ENCODE assay signal across 1 cellular context in the genomic region with DNA sequence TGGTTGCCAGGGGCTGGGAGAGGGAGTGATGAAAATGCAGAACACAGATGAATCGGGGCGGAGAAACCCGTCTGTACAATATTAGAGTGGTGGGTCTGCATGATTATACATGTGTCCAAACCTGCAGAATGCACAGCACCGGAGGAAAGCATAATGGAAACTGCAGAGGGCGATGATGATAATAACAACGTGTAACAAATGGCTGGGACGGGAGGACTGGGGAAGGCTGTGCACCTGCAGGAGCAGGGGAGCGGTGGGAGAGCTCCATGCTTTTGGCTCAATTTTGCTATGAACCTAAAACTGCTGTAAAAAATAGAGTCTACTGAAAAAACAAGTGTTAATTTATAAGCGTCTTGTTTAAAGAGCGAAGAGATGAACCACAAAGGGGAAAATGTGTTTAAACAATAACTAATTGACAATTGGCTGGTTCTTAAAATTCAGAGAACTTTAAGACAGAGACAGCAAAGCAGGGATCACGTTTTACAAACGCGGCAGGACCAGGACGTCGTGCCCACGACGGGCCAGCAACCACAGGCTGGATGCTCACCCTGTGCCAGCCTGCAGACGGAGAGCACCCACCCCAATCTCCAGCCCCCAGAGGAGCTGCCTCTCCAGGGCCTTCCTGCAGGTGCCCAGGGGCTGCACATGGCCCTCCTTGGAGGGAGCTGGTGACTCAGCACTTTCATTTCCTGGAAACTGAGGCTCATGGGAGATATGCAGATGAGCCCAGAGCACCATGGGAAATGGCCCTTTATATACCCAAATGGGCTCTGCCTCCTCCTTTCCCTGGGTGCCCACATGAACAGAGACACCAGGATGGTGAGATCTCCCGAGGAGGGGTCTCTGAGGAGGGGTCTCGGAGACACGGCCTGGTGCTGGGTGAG.
TF ChIP-seq lines count a peak whose summit lies in the region.

A gene with protein sequence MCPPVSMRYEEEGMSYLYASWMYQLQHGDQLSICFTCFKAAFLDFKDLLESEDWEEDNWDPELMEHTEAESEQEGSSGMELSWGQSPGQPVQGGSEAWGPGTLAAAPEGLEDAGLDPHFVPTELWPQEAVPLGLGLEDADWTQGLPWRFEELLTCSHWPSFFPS (plus strand): TSS at position 781 of the 884 bp plus-strand sequence. CDS start 2,904 bp downstream, outside the sequence.

TF ChIP-seq in HepG2, 621 proteins besides CTCF, POLR2A, EP300 and RAD21 (continued from another document and continues in another):
- TF ChIP-seq ZNF772 (CRISPR knock-in tag; IDR thresholded peaks at IDR 0.05) (peak; percentile 73; the same call in 1 of the 2 replicates), KDM5A (IDR thresholded peaks at IDR 0.05; ENCODE audit: borderline replicate concordance, low read length) (no peak), FOSL2 (CRISPR knock-in tag; IDR thresholded peaks at IDR 0.05) (peak; percentile 62), ZMYM2 (CRISPR knock-in tag; IDR thresholded peaks at IDR 0.05) (peak; percentile 35; the same call in 1 of the 2 replicates), ARNT2 (CRISPR knock-in tag; IDR thresholded peaks at IDR 0.05; ENCODE audit: low read depth) (0 out of 2 replicates have a peak, but pooled peaks have one; percentile 50), KLF13 (CRISPR knock-in tag; IDR thresholded peaks at IDR 0.05) (0 out of 2 replicates have a peak, but pooled peaks have one; percentile 62), PCBP2 (optimal IDR thresholded peaks at IDR 0.05; ENCODE audit: low read depth, low read length, poor library complexity, severe bottlenecking) (no peak), STAG1 (CRISPR knock-in tag; IDR thresholded peaks at IDR 0.05) (peak; percentile 50), ERF (CRISPR knock-in tag; IDR thresholded peaks at IDR 0.05) (peak; percentile 38; the same call in 1 of the 2 replicates), ZNF234 (CRISPR knock-in tag; conservative IDR thresholded peaks at IDR 0.05) (no peak), SP1 (IDR thresholded peaks at IDR 0.05) (no peak), SP1 (CRISPR knock-in tag; IDR thresholded peaks at IDR 0.05) (0 out of 2 replicates have a peak, but pooled peaks have one; percentile 32), ZFP90 (CRISPR knock-in tag; IDR thresholded peaks at IDR 0.05; ENCODE audit: borderline replicate concordance) (no peak), ZNF430 (CRISPR knock-in tag; IDR thresholded peaks at IDR 0.05) (no peak), PTBP1 (IDR thresholded peaks at IDR 0.05; ENCODE audit: low read depth, low read length, poor library complexity, severe bottlenecking) (no peak), AHR (CRISPR knock-in tag; IDR thresholded peaks at IDR 0.05) (0 out of 2 replicates have a peak, but pooled peaks have one; percentile 70), ZFX (CRISPR knock-in tag; IDR thresholded peaks at IDR 0.05; ENCODE audit: low read depth) (no peak), ZNF891 (CRISPR knock-in tag; IDR thresholded peaks at IDR 0.05) (0 out of 2 replicates have a peak, but pooled peaks have one; percentile 56), ZFY (CRISPR knock-in tag; IDR thresholded peaks at IDR 0.05) (peak; percentile 45; the same call in 1 of the 2 replicates), ZNF737 (CRISPR knock-in tag; IDR thresholded peaks at IDR 0.05; ENCODE audit: borderline replicate concordance) (no peak), EHMT2 (IDR thresholded peaks at IDR 0.05; ENCODE audit: borderline replicate concordance, low read depth, low read length) (no peak), ZNF850 (CRISPR knock-in tag; conservative IDR thresholded peaks at IDR 0.05) (no peak)
- TF ChIP-seq, protein P1, sequence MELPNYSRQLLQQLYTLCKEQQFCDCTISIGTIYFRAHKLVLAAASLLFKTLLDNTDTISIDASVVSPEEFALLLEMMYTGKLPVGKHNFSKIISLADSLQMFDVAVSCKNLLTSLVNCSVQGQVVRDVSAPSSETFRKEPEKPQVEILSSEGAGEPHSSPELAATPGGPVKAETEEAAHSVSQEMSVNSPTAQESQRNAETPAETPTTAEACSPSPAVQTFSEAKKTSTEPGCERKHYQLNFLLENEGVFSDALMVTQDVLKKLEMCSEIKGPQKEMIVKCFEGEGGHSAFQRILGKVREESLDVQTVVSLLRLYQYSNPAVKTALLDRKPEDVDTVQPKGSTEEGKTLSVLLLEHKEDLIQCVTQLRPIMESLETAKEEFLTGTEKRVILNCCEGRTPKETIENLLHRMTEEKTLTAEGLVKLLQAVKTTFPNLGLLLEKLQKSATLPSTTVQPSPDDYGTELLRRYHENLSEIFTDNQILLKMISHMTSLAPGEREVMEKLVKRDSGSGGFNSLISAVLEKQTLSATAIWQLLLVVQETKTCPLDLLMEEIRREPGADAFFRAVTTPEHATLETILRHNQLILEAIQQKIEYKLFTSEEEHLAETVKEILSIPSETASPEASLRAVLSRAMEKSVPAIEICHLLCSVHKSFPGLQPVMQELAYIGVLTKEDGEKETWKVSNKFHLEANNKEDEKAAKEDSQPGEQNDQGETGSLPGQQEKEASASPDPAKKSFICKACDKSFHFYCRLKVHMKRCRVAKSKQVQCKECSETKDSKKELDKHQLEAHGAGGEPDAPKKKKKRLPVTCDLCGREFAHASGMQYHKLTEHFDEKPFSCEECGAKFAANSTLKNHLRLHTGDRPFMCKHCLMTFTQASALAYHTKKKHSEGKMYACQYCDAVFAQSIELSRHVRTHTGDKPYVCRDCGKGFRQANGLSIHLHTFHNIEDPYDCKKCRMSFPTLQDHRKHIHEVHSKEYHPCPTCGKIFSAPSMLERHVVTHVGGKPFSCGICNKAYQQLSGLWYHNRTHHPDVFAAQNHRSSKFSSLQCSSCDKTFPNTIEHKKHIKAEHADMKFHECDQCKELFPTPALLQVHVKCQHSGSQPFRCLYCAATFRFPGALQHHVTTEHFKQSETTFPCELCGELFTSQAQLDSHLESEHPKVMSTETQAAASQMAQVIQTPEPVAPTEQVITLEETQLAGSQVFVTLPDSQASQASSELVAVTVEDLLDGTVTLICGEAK (IDR thresholded peaks at IDR 0.05): no peak
- TF ChIP-seq, protein P1 (CRISPR knock-in tag; IDR thresholded peaks at IDR 0.05): peak; percentile 60; the same call in 1 of the 2 replicates
- TF ChIP-seq, protein P2, sequence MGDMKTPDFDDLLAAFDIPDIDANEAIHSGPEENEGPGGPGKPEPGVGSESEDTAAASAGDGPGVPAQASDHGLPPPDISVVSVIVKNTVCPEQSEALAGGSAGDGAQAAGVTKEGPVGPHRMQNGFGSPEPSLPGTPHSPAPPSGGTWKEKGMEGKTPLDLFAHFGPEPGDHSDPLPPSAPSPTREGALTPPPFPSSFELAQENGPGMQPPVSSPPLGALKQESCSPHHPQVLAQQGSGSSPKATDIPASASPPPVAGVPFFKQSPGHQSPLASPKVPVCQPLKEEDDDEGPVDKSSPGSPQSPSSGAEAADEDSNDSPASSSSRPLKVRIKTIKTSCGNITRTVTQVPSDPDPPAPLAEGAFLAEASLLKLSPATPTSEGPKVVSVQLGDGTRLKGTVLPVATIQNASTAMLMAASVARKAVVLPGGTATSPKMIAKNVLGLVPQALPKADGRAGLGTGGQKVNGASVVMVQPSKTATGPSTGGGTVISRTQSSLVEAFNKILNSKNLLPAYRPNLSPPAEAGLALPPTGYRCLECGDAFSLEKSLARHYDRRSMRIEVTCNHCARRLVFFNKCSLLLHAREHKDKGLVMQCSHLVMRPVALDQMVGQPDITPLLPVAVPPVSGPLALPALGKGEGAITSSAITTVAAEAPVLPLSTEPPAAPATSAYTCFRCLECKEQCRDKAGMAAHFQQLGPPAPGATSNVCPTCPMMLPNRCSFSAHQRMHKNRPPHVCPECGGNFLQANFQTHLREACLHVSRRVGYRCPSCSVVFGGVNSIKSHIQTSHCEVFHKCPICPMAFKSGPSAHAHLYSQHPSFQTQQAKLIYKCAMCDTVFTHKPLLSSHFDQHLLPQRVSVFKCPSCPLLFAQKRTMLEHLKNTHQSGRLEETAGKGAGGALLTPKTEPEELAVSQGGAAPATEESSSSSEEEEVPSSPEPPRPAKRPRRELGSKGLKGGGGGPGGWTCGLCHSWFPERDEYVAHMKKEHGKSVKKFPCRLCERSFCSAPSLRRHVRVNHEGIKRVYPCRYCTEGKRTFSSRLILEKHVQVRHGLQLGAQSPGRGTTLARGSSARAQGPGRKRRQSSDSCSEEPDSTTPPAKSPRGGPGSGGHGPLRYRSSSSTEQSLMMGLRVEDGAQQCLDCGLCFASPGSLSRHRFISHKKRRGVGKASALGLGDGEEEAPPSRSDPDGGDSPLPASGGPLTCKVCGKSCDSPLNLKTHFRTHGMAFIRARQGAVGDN (CRISPR knock-in tag; IDR thresholded peaks at IDR 0.05): peak; percentile 89
- TF ChIP-seq, protein P3, sequence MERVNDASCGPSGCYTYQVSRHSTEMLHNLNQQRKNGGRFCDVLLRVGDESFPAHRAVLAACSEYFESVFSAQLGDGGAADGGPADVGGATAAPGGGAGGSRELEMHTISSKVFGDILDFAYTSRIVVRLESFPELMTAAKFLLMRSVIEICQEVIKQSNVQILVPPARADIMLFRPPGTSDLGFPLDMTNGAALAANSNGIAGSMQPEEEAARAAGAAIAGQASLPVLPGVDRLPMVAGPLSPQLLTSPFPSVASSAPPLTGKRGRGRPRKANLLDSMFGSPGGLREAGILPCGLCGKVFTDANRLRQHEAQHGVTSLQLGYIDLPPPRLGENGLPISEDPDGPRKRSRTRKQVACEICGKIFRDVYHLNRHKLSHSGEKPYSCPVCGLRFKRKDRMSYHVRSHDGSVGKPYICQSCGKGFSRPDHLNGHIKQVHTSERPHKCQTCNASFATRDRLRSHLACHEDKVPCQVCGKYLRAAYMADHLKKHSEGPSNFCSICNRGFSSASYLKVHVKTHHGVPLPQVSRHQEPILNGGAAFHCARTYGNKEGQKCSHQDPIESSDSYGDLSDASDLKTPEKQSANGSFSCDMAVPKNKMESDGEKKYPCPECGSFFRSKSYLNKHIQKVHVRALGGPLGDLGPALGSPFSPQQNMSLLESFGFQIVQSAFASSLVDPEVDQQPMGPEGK (CRISPR knock-in tag; IDR thresholded peaks at IDR 0.05): no peak
- TF ChIP-seq, protein P4, sequence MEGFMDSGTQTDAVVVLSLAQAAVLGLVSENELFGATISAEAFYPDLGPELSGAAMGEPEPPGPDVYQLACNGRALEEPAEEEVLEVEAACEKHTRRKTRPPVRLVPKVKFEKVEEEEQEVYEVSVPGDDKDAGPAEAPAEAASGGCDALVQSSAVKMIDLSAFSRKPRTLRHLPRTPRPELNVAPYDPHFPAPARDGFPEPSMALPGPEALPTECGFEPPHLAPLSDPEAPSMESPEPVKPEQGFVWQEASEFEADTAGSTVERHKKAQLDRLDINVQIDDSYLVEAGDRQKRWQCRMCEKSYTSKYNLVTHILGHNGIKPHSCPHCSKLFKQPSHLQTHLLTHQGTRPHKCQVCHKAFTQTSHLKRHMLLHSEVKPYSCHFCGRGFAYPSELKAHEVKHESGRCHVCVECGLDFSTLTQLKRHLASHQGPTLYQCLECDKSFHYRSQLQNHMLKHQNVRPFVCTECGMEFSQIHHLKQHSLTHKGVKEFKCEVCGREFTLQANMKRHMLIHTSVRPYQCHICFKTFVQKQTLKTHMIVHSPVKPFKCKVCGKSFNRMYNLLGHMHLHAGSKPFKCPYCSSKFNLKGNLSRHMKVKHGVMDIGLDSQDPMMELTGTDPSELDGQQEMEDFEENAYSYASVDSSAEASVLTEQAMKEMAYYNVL (CRISPR knock-in tag; IDR thresholded peaks at IDR 0.05; ENCODE audit: borderline replicate concordance): no peak
- TF ChIP-seq, protein P5, sequence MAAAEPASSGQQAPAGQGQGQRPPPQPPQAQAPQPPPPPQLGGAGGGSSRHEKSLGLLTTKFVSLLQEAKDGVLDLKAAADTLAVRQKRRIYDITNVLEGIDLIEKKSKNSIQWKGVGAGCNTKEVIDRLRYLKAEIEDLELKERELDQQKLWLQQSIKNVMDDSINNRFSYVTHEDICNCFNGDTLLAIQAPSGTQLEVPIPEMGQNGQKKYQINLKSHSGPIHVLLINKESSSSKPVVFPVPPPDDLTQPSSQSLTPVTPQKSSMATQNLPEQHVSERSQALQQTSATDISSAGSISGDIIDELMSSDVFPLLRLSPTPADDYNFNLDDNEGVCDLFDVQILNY (CRISPR knock-in tag; conservative IDR thresholded peaks at IDR 0.05): no peak; the same call in 1 of the 2 replicates
- TF ChIP-seq, protein P6, sequence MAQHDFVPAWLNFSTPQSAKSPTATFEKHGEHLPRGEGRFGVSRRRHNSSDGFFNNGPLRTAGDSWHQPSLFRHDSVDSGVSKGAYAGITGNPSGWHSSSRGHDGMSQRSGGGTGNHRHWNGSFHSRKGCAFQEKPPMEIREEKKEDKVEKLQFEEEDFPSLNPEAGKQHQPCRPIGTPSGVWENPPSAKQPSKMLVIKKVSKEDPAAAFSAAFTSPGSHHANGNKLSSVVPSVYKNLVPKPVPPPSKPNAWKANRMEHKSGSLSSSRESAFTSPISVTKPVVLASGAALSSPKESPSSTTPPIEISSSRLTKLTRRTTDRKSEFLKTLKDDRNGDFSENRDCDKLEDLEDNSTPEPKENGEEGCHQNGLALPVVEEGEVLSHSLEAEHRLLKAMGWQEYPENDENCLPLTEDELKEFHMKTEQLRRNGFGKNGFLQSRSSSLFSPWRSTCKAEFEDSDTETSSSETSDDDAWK (CRISPR knock-in tag; IDR thresholded peaks at IDR 0.05): no peak
- TF ChIP-seq, protein P7, sequence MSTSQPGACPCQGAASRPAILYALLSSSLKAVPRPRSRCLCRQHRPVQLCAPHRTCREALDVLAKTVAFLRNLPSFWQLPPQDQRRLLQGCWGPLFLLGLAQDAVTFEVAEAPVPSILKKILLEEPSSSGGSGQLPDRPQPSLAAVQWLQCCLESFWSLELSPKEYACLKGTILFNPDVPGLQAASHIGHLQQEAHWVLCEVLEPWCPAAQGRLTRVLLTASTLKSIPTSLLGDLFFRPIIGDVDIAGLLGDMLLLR (CRISPR knock-in tag; IDR thresholded peaks at IDR 0.05): 0 out of 2 replicates have a peak, but pooled peaks have one; percentile 30
